Comparison of ENCODE assay signal across 28 cellular contexts in the genomic region with DNA sequence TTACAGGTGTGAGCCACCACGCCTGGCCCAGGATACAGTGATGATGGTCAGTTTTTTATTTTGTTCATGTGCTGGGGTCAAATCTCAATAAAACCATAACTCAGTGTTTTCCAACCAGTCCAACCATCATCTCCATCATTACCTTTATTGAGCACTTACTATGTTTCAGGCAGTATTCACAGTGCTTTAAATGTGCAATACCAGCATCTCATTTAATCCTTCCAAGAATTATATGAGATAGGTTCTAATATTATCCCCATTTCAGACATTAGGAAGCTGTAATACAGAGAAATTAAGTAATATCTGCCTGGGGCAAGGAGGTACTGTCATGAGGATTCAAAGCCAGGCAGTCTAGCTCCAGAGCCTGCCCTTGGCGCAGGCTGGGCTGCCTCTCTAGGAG.
"Had no signal": no experiment of that assay in that cellular context is flagged by ENCODE, and none has a peak within 500 bp of the region (broad histone marks: within the 10 kb centered on the region; RNA-seq: fewer than 3 reads in every experiment).

No MANE protein-coding gene starts in this region.

- DNase-seq: naive thymus-derived CD8-positive, alpha-beta T cell; nephron progenitor cell; occipital lobe; ovary; posterior cingulate gyrus; psoas muscle; right cardiac atrium; right lobe of liver; sigmoid colon; small intestine; stimulated activated CD4-positive, alpha-beta T cell treated with anti-CD3 and anti-CD28 coated beads, Interleukin-15, amount 100 ng/mL, for 24 hours; stimulated activated CD4-positive, alpha-beta T cell treated with anti-CD3 and anti-CD28 coated beads, Interleukin-2, amount 100 ng/mL, for 24 hours; stimulated activated CD4-positive, alpha-beta T cell treated with anti-CD3 and anti-CD28 coated beads, Interleukin-2, amount 100 ng/mL, for 48 hours; stimulated activated CD4-positive, alpha-beta T cell treated with anti-CD3 and anti-CD28 coated beads, Interleukin-4, amount 100 ng/mL, for 24 hours; stimulated activated naive B cell treated with anti-CD40 and anti-IgM and Interleukin-4, amounts not matched to agents 10 μg/mL and 1 μg/mL and 100 μg/mL, for 72 hours; stimulated activated naive CD4-positive, alpha-beta T cell treated with Interleukin-2 at 50 U/mL for 16 hours; stomach; thyroid gland; upper lobe of right lung; uterus had no signal

- H3K27ac Mint-ChIP-seq: naive thymus-derived CD8-positive, alpha-beta T cell; natural killer cell treated with Interleukin-12 subunit alpha and Interleukin-12 subunit beta and Interleukin-15 and Interleukin-18, amount 100 ng/mL, for 72 hours; nephron progenitor cell; progenitor cell of endocrine pancreas; stimulated activated effector memory CD8-positive, alpha-beta T cell treated with anti-CD3 and anti-CD28 coated beads, Interleukin-12 subunit alpha, Interleukin-12 subunit beta, amount 100 ng/mL, for 72 hours; stimulated activated naive B cell treated with anti-CD40 and anti-IgM and Interleukin-4, amounts not matched to agents 10 μg/mL and 1 μg/mL and 100 μg/mL, for 72 hours; stimulated activated naive CD8-positive, alpha-beta T cell treated with anti-CD3 and anti-CD28 coated beads, Interleukin-15, Interleukin-2, amounts not matched to agents 100 ng/mL and 50 ng/mL, for 24 hours had no signal

- H3K9me3 Mint-ChIP-seq: naive thymus-derived CD8-positive, alpha-beta T cell; natural killer cell treated with Interleukin-12 subunit alpha and Interleukin-12 subunit beta and Interleukin-15 and Interleukin-18, amount 100 ng/mL, for 72 hours; nephron progenitor cell; neural crest cell; stimulated activated effector memory CD8-positive, alpha-beta T cell treated with anti-CD3 and anti-CD28 coated beads, Interleukin-12 subunit alpha, Interleukin-12 subunit beta, amount 100 ng/mL, for 72 hours; stimulated activated naive B cell treated with anti-CD40 and anti-IgM and Interleukin-4, amounts not matched to agents 10 μg/mL and 1 μg/mL and 100 μg/mL, for 72 hours; stimulated activated naive CD8-positive, alpha-beta T cell treated with anti-CD3 and anti-CD28 coated beads, Interleukin-15, Interleukin-2, amounts not matched to agents 100 ng/mL and 50 ng/mL, for 24 hours had no signal

- H3K27me3 ChIP-seq: ovary, right lobe of liver, sigmoid colon, stomach, thyroid gland, tibial nerve, upper lobe of right lung, uterus had no signal

- H3K27me3 Mint-ChIP-seq: progenitor cell of endocrine pancreas had no signal

- H3K4me1 ChIP-seq: psoas muscle, right lobe of liver, sigmoid colon, tibial nerve, upper lobe of right lung, uterus had no signal

- ATAC-seq: naive thymus-derived CD8-positive, alpha-beta T cell; natural killer cell treated with Interleukin-12 subunit alpha and Interleukin-12 subunit beta and Interleukin-15 and Interleukin-18, amount 100 ng/mL, for 72 hours; psoas muscle; right cardiac atrium; stimulated activated effector memory CD8-positive, alpha-beta T cell treated with anti-CD3 and anti-CD28 coated beads, Interleukin-12 subunit alpha, Interleukin-12 subunit beta, amount 100 ng/mL, for 72 hours; stimulated activated naive B cell treated with anti-CD40 and anti-IgM and Interleukin-4, amounts not matched to agents 10 μg/mL and 1 μg/mL and 100 μg/mL, for 72 hours; upper lobe of right lung had no signal

- H3K36me3 ChIP-seq: ovary, sigmoid colon, thoracic aorta, tibial nerve, uterus had no signal

- H3K27ac ChIP-seq: ovary, parathyroid adenoma, psoas muscle, right lobe of liver, sigmoid colon, thoracic aorta, tibial nerve, upper lobe of right lung, uterus had no signal

- H3K4me3 Mint-ChIP-seq: naive thymus-derived CD8-positive, alpha-beta T cell; natural killer cell treated with Interleukin-12 subunit alpha and Interleukin-12 subunit beta and Interleukin-15 and Interleukin-18, amount 100 ng/mL, for 72 hours; nephron progenitor cell; neural crest cell; stimulated activated effector memory CD8-positive, alpha-beta T cell treated with anti-CD3 and anti-CD28 coated beads, Interleukin-12 subunit alpha, Interleukin-12 subunit beta, amount 100 ng/mL, for 72 hours; stimulated activated naive B cell treated with anti-CD40 and anti-IgM and Interleukin-4, amounts not matched to agents 10 μg/mL and 1 μg/mL and 100 μg/mL, for 72 hours; stimulated activated naive CD8-positive, alpha-beta T cell treated with anti-CD3 and anti-CD28 coated beads, Interleukin-15, Interleukin-2, amounts not matched to agents 100 ng/mL and 50 ng/mL, for 24 hours had no signal

- H3K4me3 ChIP-seq: ovary, psoas muscle, right lobe of liver, sigmoid colon, stomach, thoracic aorta, thyroid gland, tibial nerve, upper lobe of right lung, uterus had no signal

- H3K4me1 Mint-ChIP-seq: naive thymus-derived CD8-positive, alpha-beta T cell; stimulated activated effector memory CD8-positive, alpha-beta T cell treated with anti-CD3 and anti-CD28 coated beads, Interleukin-12 subunit alpha, Interleukin-12 subunit beta, amount 100 ng/mL, for 72 hours; stimulated activated naive B cell treated with anti-CD40 and anti-IgM and Interleukin-4, amounts not matched to agents 10 μg/mL and 1 μg/mL and 100 μg/mL, for 72 hours had no signal

- H3K9me3 ChIP-seq: ovary, psoas muscle, right lobe of liver, sigmoid colon, stomach, thoracic aorta, thyroid gland, tibial nerve, upper lobe of right lung, uterus had no signal

- H3K36me3 Mint-ChIP-seq: naive thymus-derived CD8-positive, alpha-beta T cell; natural killer cell treated with Interleukin-12 subunit alpha and Interleukin-12 subunit beta and Interleukin-15 and Interleukin-18, amount 100 ng/mL, for 72 hours; stimulated activated effector memory CD8-positive, alpha-beta T cell treated with anti-CD3 and anti-CD28 coated beads, Interleukin-12 subunit alpha, Interleukin-12 subunit beta, amount 100 ng/mL, for 72 hours; stimulated activated naive B cell treated with anti-CD40 and anti-IgM and Interleukin-4, amounts not matched to agents 10 μg/mL and 1 μg/mL and 100 μg/mL, for 72 hours had no signal
